15 cellular contexts compared by ENCODE assay signal in the genomic region with DNA sequence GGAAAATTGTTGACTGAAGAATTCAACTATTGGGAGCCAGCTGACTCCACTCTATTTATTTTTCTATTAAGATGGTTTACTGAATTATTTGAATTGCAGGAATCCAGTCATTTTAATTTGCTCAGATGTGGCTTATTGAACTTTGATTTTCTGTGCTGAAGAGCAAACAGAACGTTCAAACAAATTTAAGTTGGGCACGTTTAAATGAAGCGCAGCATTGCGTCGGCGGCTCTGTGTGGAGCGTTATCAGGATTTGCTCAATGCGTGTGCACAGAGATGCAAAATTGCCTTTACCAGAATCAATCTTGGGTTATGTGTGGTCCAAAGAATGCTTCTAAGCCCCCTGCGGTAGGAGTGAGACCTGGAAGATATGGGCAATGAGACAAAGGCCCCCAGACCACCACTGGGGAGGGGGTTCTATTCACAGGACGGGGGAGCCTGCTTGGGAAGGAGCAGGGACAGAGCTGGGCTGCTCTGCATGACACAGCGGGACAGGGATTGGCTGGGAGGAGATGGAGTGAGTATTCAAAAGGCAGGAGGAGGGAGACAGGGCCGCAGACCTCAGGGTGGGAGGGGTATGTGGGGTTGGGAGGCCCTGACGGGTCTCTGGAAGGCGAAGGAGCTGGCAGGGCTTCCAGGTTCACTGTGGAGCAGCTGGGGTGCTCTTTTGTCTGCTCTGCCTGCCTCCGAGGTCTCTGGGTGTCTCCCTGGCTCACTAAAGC.
DNase-seq lines count a peak whose midpoint lies in the region; ATAC-seq and TF ChIP-seq lines count a peak whose summit lies in the region.
"Had no signal": no experiment of that assay in that cellular context is flagged by ENCODE, and none has a peak within 500 bp of the region (broad histone marks: within the 10 kb centered on the region; RNA-seq: fewer than 3 reads in every experiment).

No MANE protein-coding gene starts in this region.

- no CpG with 5 or more reads among the region's 15 CpGs for WGBS in neuronal stem cell (ENCODE audit: extremely low coverage in 2 of 2, insufficient read length in 2 of 2, insufficient replicate concordance in 1 of 2), 2 donors

- 0 out of 2 replicates have a peak, but pooled peaks cover 4% of the 10 kb centered on the region for H3K9me2 ChIP-seq in GM23338 (ENCODE audit: insufficient read depth)
- H3K9me2 ChIP-seq in PC-3 (replicated peaks; ENCODE audit: low read length): no peaks in the 10 kb centered on the region
- H3K9me2 ChIP-seq: SK-N-SH had no signal

- no peaks in the 10 kb centered on the region for H3K9me3 ChIP-seq in iPS-20b (ENCODE audit: insufficient read depth, low read depth, low read length)
- H3K9me3 ChIP-seq in neuronal stem cell (replicated peaks in 1 of 2; ENCODE audit: control insufficient read depth in 2 of 2, insufficient read depth in 1 of 2, low read depth in 1 of 2, low read length in 2 of 2): no peaks in the 10 kb centered on the region
- H3K9me3 ChIP-seq in PC-3 (ENCODE audit: low read length): no peaks in the 10 kb centered on the region
- H3K9me3 ChIP-seq: SK-N-SH had no signal

- H3K36me3 ChIP-seq in GM23338 (ENCODE audit: insufficient read depth) (no peaks in the 10 kb centered on the region), iPS-20b (ENCODE audit: insufficient read depth, low read depth, low read length) (no peaks in the 10 kb centered on the region), neuronal stem cell (replicated peaks in 1 of 2; ENCODE audit: control insufficient read depth in 2 of 2, insufficient read depth in 2 of 2, low read length in 2 of 2) (no peaks in the 10 kb centered on the region), PC-3 (ENCODE audit: low read depth, low read length) (no peaks in the 10 kb centered on the region)

- POLR2A ChIA-PET in WTC11 (lab: Charles Lee) (no interaction called here), PC-3 (lab: Charles Lee; ENCODE audit: unreplicated experiment) (no interaction called here)

- H3K4ac ChIP-seq in neuronal stem cell (ENCODE audit: low read length): no peak overlapping the region

- H3K27me3 ChIP-seq in GM23338 (ENCODE audit: insufficient read depth): no peaks in the 10 kb centered on the region
- no peaks in the 10 kb centered on the region for H3K27me3 ChIP-seq in iPS-20b (ENCODE audit: insufficient read depth, low read length)
- H3K27me3 ChIP-seq in neuronal stem cell (ENCODE audit: control insufficient read depth in 3 of 3, insufficient read depth in 3 of 3, low read depth in 1 of 3, low read length in 3 of 3): no peaks in the 10 kb centered on the region
- H3K27me3 ChIP-seq in PC-3 (ENCODE audit: low read length): no peaks in the 10 kb centered on the region

- H3K4me1 ChIP-seq in GM23338 (ENCODE audit: insufficient read depth) (no peaks in the 10 kb centered on the region), iPS-20b (ENCODE audit: insufficient read depth, low read length) (peaks cover 4% of the 10 kb centered on the region; the same call in 1 of the 2 replicates), neuronal stem cell (ENCODE audit: control insufficient read depth in 2 of 2, insufficient read depth in 1 of 2, low read depth in 1 of 2, low read length in 2 of 2) (peaks cover 14 to 20% of the 10 kb centered on the region in 2 donors), PC-3 (ENCODE audit: insufficient read depth, low read length) (peaks cover 24% of the 10 kb centered on the region)

- no peak overlapping the region for H3K23ac ChIP-seq in neuronal stem cell (ENCODE audit: low read depth, low read length, poor library complexity)

- CTCF ChIA-PET in WTC11 (lab: Charles Lee): interaction anchor here (1.0 to 1.1 kb wide), 2 partner anchors 8 to 411 kb away, joined by 3 to 5 read pairs; no protein-coding TSS in a partner anchor
- CTCF ChIA-PET in PC-3 (lab: Charles Lee): no interaction called here

- H2AK5ac ChIP-seq in neuronal stem cell (ENCODE audit: low read depth, low read length): peak overlapping the region; percentile 58

- H3F3A ChIP-seq in GM23338 (replicated peaks; ENCODE audit: low read depth) (no peaks in the 10 kb centered on the region), PC-3 (ENCODE audit: low read length, unreplicated experiment) (no peaks in the 10 kb centered on the region)

- H3K9ac ChIP-seq in iPS-20b (ENCODE audit: low read depth, low read length) (peak overlapping the region; percentile 18; the same call in 1 of the 2 replicates), neuronal stem cell (ENCODE audit: low read depth, low read length, poor library complexity) (no peak overlapping the region), PC-3 (ENCODE audit: low read length) (no peak overlapping the region)
- H3K9ac ChIP-seq: SK-N-SH had no signal

- no peak overlapping the region for H2BK120ac ChIP-seq in neuronal stem cell (ENCODE audit: low read depth, low read length)

- peak overlapping the region; percentile 46 for H2BK15ac ChIP-seq in neuronal stem cell (ENCODE audit: low read length)

- H3K27ac ChIP-seq in GM23338 (ENCODE audit: low read depth) (no peak overlapping the region), iPS-20b (ENCODE audit: low read length) (no peak overlapping the region), neuronal stem cell (replicated peaks; ENCODE audit: low read length) (no peak overlapping the region), PC-3 (ENCODE audit: low read length) (no peak overlapping the region)

- BruUV-seq in PC-3 (replicated peaks; lab: Mats Ljungman, UMichigan): no TSS peak

- H4K8ac ChIP-seq in neuronal stem cell (ENCODE audit: low read depth, low read length): no peak overlapping the region

- H3K4me1 Mint-ChIP-seq in GM23338 (peaks cover 28% of the 10 kb centered on the region), WTC11 (peaks cover 31% of the 10 kb centered on the region)

- H4K20me1 ChIP-seq in GM23338 (replicated peaks; ENCODE audit: insufficient read depth) (no peaks in the 10 kb centered on the region), PC-3 (ENCODE audit: low read length) (no peaks in the 10 kb centered on the region)

- H3K79me2 ChIP-seq in GM23338 (replicated peaks; ENCODE audit: insufficient read depth) (no peaks in the 10 kb centered on the region), PC-3 (ENCODE audit: low read length) (no peaks in the 10 kb centered on the region)

- H3K36me3 Mint-ChIP-seq in GM23338 (ENCODE audit: low read depth) (no peaks in the 10 kb centered on the region; the same call in 2 of the 3 replicates), WTC11 (no peaks in the 10 kb centered on the region)
- H3K36me3 Mint-ChIP-seq: CD8-positive, alpha-beta T cell had no signal

- DNase-seq in GM23338 (ENCODE audit: low spot score) (peak; percentile 44), WTC11 (ENCODE audit: low spot score) (peak; percentile 38), neuronal stem cell (ENCODE audit: low spot score) (peak; percentile 14), PC-3 (no peak), NAMALWA (ENCODE audit: low spot score) (no peak)
- DNase-seq: CD8-positive, alpha-beta T cell; DND-41; IMR-90; NCI-H1417 treated with DMSO at 0.1 percent for 48 hours; NCI-H2081; NCI-H524; SK-N-SH had no signal

- ATAC-seq in GM23338 (peak; percentile 90), WTC11 (peak; percentile 92), HG03432 (IDR thresholded peaks at IDR 0.05; ENCODE audit: unreplicated experiment) (no peak), PC-3 (no peak)
- ATAC-seq: CD8-positive, alpha-beta T cell had no signal

- no peak overlapping the region; the same call in 1 of the 2 replicates for H3K4me2 ChIP-seq in GM23338
- no peak overlapping the region for H3K4me2 ChIP-seq in neuronal stem cell (ENCODE audit: insufficient read depth, low read length, poor library complexity, severe bottlenecking)
- H3K4me2 ChIP-seq in PC-3 (ENCODE audit: low read length): no peak overlapping the region
- H3K4me2 ChIP-seq: SK-N-SH had no signal

- H2BK12ac ChIP-seq in neuronal stem cell (ENCODE audit: low read length): no peak overlapping the region

- H3K18ac ChIP-seq in neuronal stem cell (ENCODE audit: low read length): peak overlapping the region; percentile 92

- H3K9me3 Mint-ChIP-seq in GM23338: no peaks in the 10 kb centered on the region
- no peaks in the 10 kb centered on the region for H3K9me3 Mint-ChIP-seq in WTC11
- H3K9me3 Mint-ChIP-seq: CD8-positive, alpha-beta T cell had no signal

- H2BK5ac ChIP-seq in neuronal stem cell (ENCODE audit: low read length): no peak overlapping the region

- no peak overlapping the region for H3K14ac ChIP-seq in neuronal stem cell (ENCODE audit: low read length)

- H3K4me3 Mint-ChIP-seq in GM23338 (no peak overlapping the region; the same call in 2 of the 3 replicates), WTC11 (no peak overlapping the region)
- H3K4me3 Mint-ChIP-seq: B cell; CD8-positive, alpha-beta T cell had no signal

- H3K4me3 ChIP-seq in GM23338 (no peak overlapping the region), iPS-20b (ENCODE audit: low read length) (no peak overlapping the region), neuronal stem cell (ENCODE audit: low read length in 2 of 2) (no peak overlapping the region), PC-3 (ENCODE audit: low read length) (no peak overlapping the region)

- intact Hi-C loops in PC-3 (cut with micrococcal nuclease): no loop called here

- H2AFZ ChIP-seq in GM23338: peak overlapping the region; percentile 44; the same call in 1 of the 2 replicates
- peak overlapping the region; percentile 91 for H2AFZ ChIP-seq in neuronal stem cell (ENCODE audit: low read length)
- no peak overlapping the region for H2AFZ ChIP-seq in PC-3 (ENCODE audit: low read length)

- H3K79me1 ChIP-seq in neuronal stem cell (ENCODE audit: low read depth, low read length): no peaks in the 10 kb centered on the region

- H3K27ac Mint-ChIP-seq in GM23338 (peak overlapping the region; percentile 52; the same call in 1 of the 2 replicates), WTC11 (peak overlapping the region; percentile 31; the same call in 1 of the 2 replicates)
- H3K27ac Mint-ChIP-seq: CD8-positive, alpha-beta T cell had no signal

- TF ChIP-seq CTCF in GM23338 (conservative IDR thresholded peaks at IDR 0.05; ENCODE audit: low read depth in 2 of 2) (no peak), WTC11 (IDR thresholded peaks at IDR 0.05) (no peak), PC-3 (conservative IDR thresholded peaks at IDR 0.05; ENCODE audit: low read depth, low read length) (no peak)

- H4K91ac ChIP-seq in neuronal stem cell (ENCODE audit: low read depth, low read length, poor library complexity): no peak overlapping the region

- peaks cover 15% of the 10 kb centered on the region for H3K27me3 Mint-ChIP-seq in GM23338 (ENCODE audit: insufficient read depth, low read depth, poor library complexity)
- no peaks in the 10 kb centered on the region for H3K27me3 Mint-ChIP-seq in WTC11 (ENCODE audit: low read depth)

Comparison
In these comparisons a context has a peak if more than half of its experiments do, and no peak if none do; other contexts are left out.
1. ATAC-seq: peak in GM23338 (single experiment) and WTC11 (single experiment); none in HG03432 (single experiment) and PC-3 (single experiment).
2. DNase-seq: peak in GM23338 (single experiment), WTC11 (single experiment) and neuronal stem cell (single experiment); none in PC-3 (single experiment) and NAMALWA (single experiment).